Comparison of ENCODE assay signal across 9 cellular contexts in the genomic region with DNA sequence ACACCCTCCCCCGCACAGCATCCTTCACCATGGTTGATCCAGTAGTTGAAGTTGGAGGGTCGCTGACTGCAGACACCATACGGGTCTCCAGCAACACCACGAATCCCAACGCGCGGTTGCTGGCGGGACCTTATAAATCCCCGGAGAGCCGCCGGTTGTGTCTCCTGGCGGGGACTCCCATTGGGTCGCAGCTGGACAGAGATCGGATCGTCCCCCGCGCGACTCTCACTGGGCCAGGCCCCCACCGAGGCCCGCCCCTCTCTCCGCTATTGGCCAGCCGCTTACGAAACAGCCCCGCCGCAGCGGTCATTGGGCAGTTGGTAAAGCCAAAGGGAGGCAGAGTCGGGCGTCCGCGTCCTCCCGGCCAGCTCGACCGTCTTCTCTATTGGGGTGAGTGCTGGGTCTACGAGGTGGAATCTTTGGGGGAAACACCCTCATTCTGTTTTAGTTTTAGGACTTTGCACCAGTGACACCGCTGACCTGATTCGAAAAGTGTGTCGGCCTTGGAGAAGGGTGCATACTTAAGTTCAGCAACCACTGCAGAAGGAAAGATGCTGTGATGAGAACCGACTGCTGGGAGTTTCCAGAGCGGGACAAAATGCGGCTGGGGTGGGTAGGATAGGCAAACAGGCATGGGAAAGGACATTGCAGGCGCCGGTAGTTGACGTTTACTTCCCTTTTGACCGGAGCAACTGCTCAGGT. TPM values are rescaled to one million over a fixed set of nuclear protein-coding genes. Genes with fewer than 3 reads are reported as not detected.
A peak's percentile ranks its signal among the peaks of the same experiment; 100 is the strongest.
DNase-seq lines count a peak whose midpoint lies in the region; ATAC-seq and TF ChIP-seq lines count a peak whose summit lies in the region.
"Had no signal": no experiment of that assay in that cellular context is flagged by ENCODE, and none has a peak within 500 bp of the region (broad histone marks: within the 10 kb centered on the region; RNA-seq: fewer than 3 reads in every experiment).

No MANE protein-coding gene starts in this region.

- no peak overlapping the region for H3K27ac Mint-ChIP-seq in activated naive CD4-positive, alpha-beta T cell treated with anti-CD3 and anti-CD28 coated beads, Interleukin-2, amount 10 ng/mL, durations not matched to agents 7 days and 5 days
- H3K27ac Mint-ChIP-seq in nephron progenitor cell, result peak overlapping the region; percentile 98

- H3K36me3 Mint-ChIP-seq in activated naive CD4-positive, alpha-beta T cell treated with anti-CD3 and anti-CD28 coated beads, Interleukin-2, amount 10 ng/mL, durations not matched to agents 7 days and 5 days, result no peaks in the 10 kb centered on the region
- peaks cover 17% of the 10 kb centered on the region for H3K36me3 Mint-ChIP-seq in nephron progenitor cell (ENCODE audit: low read depth)

- H3K4me3 ChIP-seq in HUES64 (ENCODE audit: low read length) (peak overlapping the region; percentile 81), OCI-LY3 (ENCODE audit: low read length) (peak overlapping the region; percentile 89), gastroesophageal sphincter (peak overlapping the region; percentile 46 to 81), thyroid gland (replicated peaks in 1 of 3) (peak overlapping the region; percentile 23 to 91 (median 55))

- DNase-seq in COLO668 (lab: John Stamatoyannopoulos, UW; ENCODE audit: unreplicated experiment), result peak; percentile 94
- DNase-seq in activated naive CD4-positive, alpha-beta T cell treated with anti-CD3 and anti-CD28 coated beads, Interleukin-2, amount 10 ng/mL, durations not matched to agents 7 days and 5 days, result peak; percentile 53
- peak; percentile 95 for DNase-seq in nephron progenitor cell
- DNase-seq in thyroid gland, result peak; percentile 90

- H3K36me3 ChIP-seq in HUES64 (ENCODE audit: insufficient read depth, low read length), result peaks cover 24% of the 10 kb centered on the region
- no peaks in the 10 kb centered on the region for H3K36me3 ChIP-seq in OCI-LY3 (replicated peaks; ENCODE audit: low read depth, low read length)
- no peaks in the 10 kb centered on the region for H3K36me3 ChIP-seq in gastroesophageal sphincter
- no peaks in the 10 kb centered on the region for H3K36me3 ChIP-seq in thyroid gland

- TF ChIP-seq POLR2A in gastroesophageal sphincter (IDR thresholded peaks at IDR 0.05) (no peak), thyroid gland (IDR thresholded peaks at IDR 0.05) (peak in 1 of 2 donors; percentile 67)

- no peaks in the 10 kb centered on the region for H3K9me3 ChIP-seq in HUES64 (ENCODE audit: insufficient read depth, low read depth, low read length)
- H3K9me3 ChIP-seq in OCI-LY3 (ENCODE audit: insufficient read depth, low read length), result no peaks in the 10 kb centered on the region
- H3K9me3 ChIP-seq in gastroesophageal sphincter, result no peaks in the 10 kb centered on the region
- H3K9me3 ChIP-seq in thyroid gland, result no peaks in the 10 kb centered on the region

- H3K79me2 ChIP-seq in OCI-LY3 (ENCODE audit: low read length), result no peaks in the 10 kb centered on the region

- TF ChIP-seq CTCF in OCI-LY3 (IDR thresholded peaks at IDR 0.05; ENCODE audit: low read depth, low read length) (no peak), gastroesophageal sphincter (IDR thresholded peaks at IDR 0.05) (no peak), nephron progenitor cell (IDR thresholded peaks at IDR 0.05) (no peak), thyroid gland (IDR thresholded peaks at IDR 0.05) (no peak)

- H3K27ac ChIP-seq in HUES64 (ENCODE audit: low read depth, low read length), result peak overlapping the region; percentile 86
- no peak overlapping the region for H3K27ac ChIP-seq in OCI-LY3 (ENCODE audit: low read length)
- peak overlapping the region in 3 of 4 donors; percentile 63 to 79 (median 75) for H3K27ac ChIP-seq in gastroesophageal sphincter
- no peak overlapping the region for H3K27ac ChIP-seq in thyroid gland

- peak overlapping the region; percentile 94 for H3K9ac ChIP-seq in HUES64 (ENCODE audit: low read depth, low read length)
- peak overlapping the region; percentile 19; the same call in 1 of the 2 replicates for H3K9ac ChIP-seq in OCI-LY3 (ENCODE audit: low read length)

- peak overlapping the region; percentile 90 for H3K4me2 ChIP-seq in OCI-LY3 (ENCODE audit: low read length)

- no peaks in the 10 kb centered on the region for H3K9me3 Mint-ChIP-seq in activated naive CD4-positive, alpha-beta T cell treated with anti-CD3 and anti-CD28 coated beads, Interleukin-2, amount 10 ng/mL, durations not matched to agents 7 days and 5 days
- H3K9me3 Mint-ChIP-seq in nephron progenitor cell, result no peaks in the 10 kb centered on the region

- CTCF ChIA-PET in activated naive CD4-positive, alpha-beta T cell treated with anti-CD3 and anti-CD28 coated beads, Interleukin-2, amount 10 ng/mL, durations not matched to agents 7 days and 5 days (lab: Charles Lee), result interaction anchor here (1.0 to 2.0 kb wide), 3 partner anchors 8 to 145 kb away, joined by 3 to 8 read pairs (median 3); no protein-coding TSS in a partner anchor

- H2AFZ ChIP-seq in OCI-LY3 (ENCODE audit: low read depth, low read length), result peak overlapping the region; percentile 92

- TF ChIP-seq EP300 in gastroesophageal sphincter (IDR thresholded peaks at IDR 0.05), result no peak

- no peaks in the 10 kb centered on the region for H4K20me1 ChIP-seq in OCI-LY3 (ENCODE audit: insufficient read depth, low read length)

- WGBS in HUES64, result under 1% methylated on average over 44 of the region's 44 CpGs
- WGBS in gastroesophageal sphincter (ENCODE audit: low coverage in 1 of 2), 2 donors, result 0% methylated on average over 4 to 12 of the region's 44 CpGs
- WGBS in thyroid gland, 2 donors, result 0 to 1% methylated on average over 11 to 23 of the region's 44 CpGs

- no peaks in the 10 kb centered on the region; the same call in 1 of the 2 replicates for H3K27me3 ChIP-seq in HUES64 (ENCODE audit: insufficient read depth, low read length)
- H3K27me3 ChIP-seq in OCI-LY3 (ENCODE audit: low read depth, low read length), result peaks cover 40% of the 10 kb centered on the region
- no peaks in the 10 kb centered on the region for H3K27me3 ChIP-seq in gastroesophageal sphincter
- no peaks in the 10 kb centered on the region for H3K27me3 ChIP-seq in thyroid gland

- peak overlapping the region; percentile 71 for H3K4me3 Mint-ChIP-seq in activated naive CD4-positive, alpha-beta T cell treated with anti-CD3 and anti-CD28 coated beads, Interleukin-2, amount 10 ng/mL, durations not matched to agents 7 days and 5 days
- H3K4me3 Mint-ChIP-seq in nephron progenitor cell, result peak overlapping the region; percentile 95

- H3K4me1 ChIP-seq in HUES64 (ENCODE audit: insufficient read depth, low read length), result no peaks in the 10 kb centered on the region
- H3K4me1 ChIP-seq in OCI-LY3 (ENCODE audit: low read length), result peaks cover 5% of the 10 kb centered on the region; the same call in 1 of the 2 replicates
- H3K4me1 ChIP-seq in gastroesophageal sphincter, result peaks cover 0 to 23% (median 3%) of the 10 kb centered on the region in 3 donors
- H3K4me1 ChIP-seq in thyroid gland, result peaks cover 0 to 17% of the 10 kb centered on the region in 2 donors

- peaks cover 14% of the 10 kb centered on the region for H3K4me1 Mint-ChIP-seq in activated naive CD4-positive, alpha-beta T cell treated with anti-CD3 and anti-CD28 coated beads, Interleukin-2, amount 10 ng/mL, durations not matched to agents 7 days and 5 days
- peaks cover 22% of the 10 kb centered on the region for H3K4me1 Mint-ChIP-seq in nephron progenitor cell

- peak; percentile 90 for ATAC-seq in GM21381 (IDR thresholded peaks at IDR 0.05; ENCODE audit: unreplicated experiment)
- ATAC-seq in gastroesophageal sphincter, result peak; percentile 97

- peaks cover 85% of the 10 kb centered on the region for H3K27me3 Mint-ChIP-seq in activated naive CD4-positive, alpha-beta T cell treated with anti-CD3 and anti-CD28 coated beads, Interleukin-2, amount 10 ng/mL, durations not matched to agents 7 days and 5 days
- peaks cover 8% of the 10 kb centered on the region for H3K27me3 Mint-ChIP-seq in nephron progenitor cell (ENCODE audit: low read depth, poor library complexity)

- intact Hi-C loops in thyroid gland (cut with DNase I), result no loop called here

RNA-seq across cellular contexts. Expression of a gene that starts 27.4 kb away (rescaled TPM):
- 8.7 TPM for polyA plus RNA-seq in HUES64 (2013, experiment 1 of 2)
- 7.4 TPM for polyA plus RNA-seq in HUES64 (2013, experiment 2 of 2)
- 1 to 10 TPM; 4.7 to 7.3 (median 6.1) TPM for total RNA-seq in gastroesophageal sphincter
- 10 to 100 TPM in 1 of 4 donors, 1 to 10 TPM in 3; 6.1 to 10.7 (median 7.8) TPM for total RNA-seq in thyroid gland

RNA-seq across cellular contexts. Expression of a gene that starts 50.8 kb away (rescaled TPM):
- polyA plus RNA-seq in HUES64 (2013, experiment 1 of 2), result 2.2 TPM
- 3.7 TPM for polyA plus RNA-seq in HUES64 (2013, experiment 2 of 2)
- total RNA-seq in gastroesophageal sphincter (not detected), thyroid gland (not detected)
- total RNA-seq: T-helper 1 cell treated with Interleukin-12 subunit alpha and Interleukin-12 subunit beta and Interleukin-4 antibody, amounts not matched to agents 30 ng/mL and 1 ng/mL, for 36 hours had no signal

RNA-seq across cellular contexts. Expression of a gene that starts 53.4 kb away (rescaled TPM):
- 57.9 TPM for polyA plus RNA-seq in HUES64 (2013, experiment 1 of 2)
- polyA plus RNA-seq in HUES64 (2013, experiment 2 of 2), result 69.9 TPM
- 10 to 100 TPM; 29.2 to 41.4 (median 34.8) TPM for total RNA-seq in gastroesophageal sphincter
- 10 to 100 TPM; 53.1 to 78.5 (median 61.2) TPM for total RNA-seq in thyroid gland

Comparison
In these comparisons a context has a peak if more than half of its experiments do, and no peak if none do; other contexts are left out.
1. H3K27ac ChIP-seq: peak in HUES64 (single experiment) and gastroesophageal sphincter (3 of 4); none in OCI-LY3 (single experiment) and thyroid gland (0 of 3).
2. Peak in every context shown above with its lines, with median percentiles within 50 percentile points of each other: DNase-seq and H3K4me3 ChIP-seq.